In the genomic region with DNA sequence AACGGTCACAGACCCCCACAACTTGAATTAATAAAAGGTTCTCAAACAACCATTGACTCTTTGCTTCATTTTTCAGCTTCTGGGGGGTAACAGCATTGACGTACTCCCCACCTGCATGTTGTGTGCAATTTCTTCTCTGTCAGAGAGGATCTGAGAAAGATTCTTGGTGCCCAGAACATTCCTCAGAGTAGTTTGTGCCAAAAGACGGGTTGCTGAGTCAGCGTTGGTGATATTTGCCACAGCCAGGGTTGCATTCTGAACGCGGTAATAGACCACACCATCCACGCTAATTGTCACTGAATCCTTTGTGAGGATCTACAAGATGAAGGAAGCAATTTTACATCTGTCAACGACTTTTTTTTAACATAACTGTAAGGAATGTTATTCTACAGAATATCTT, we compare ENCODE assay signal across 23 cellular contexts. TPM values are rescaled to one million over a fixed set of nuclear protein-coding genes. Genes with fewer than 3 reads are reported as not detected.
DNase-seq lines count a peak whose midpoint lies in the region; ATAC-seq and TF ChIP-seq lines count a peak whose summit lies in the region.
"Had no signal": no experiment of that assay in that cellular context is flagged by ENCODE, and none has a peak within 500 bp of the region (broad histone marks: within the 10 kb centered on the region; RNA-seq: fewer than 3 reads in every experiment).

No MANE protein-coding gene starts in this region.

- BruUV-seq in IMR-90 (replicated peaks; lab: Mats Ljungman, UMichigan): no TSS peak

- ATAC-seq in IMR-90 (ENCODE audit: low read depth) (no peak), HG02938 (IDR thresholded peaks at IDR 0.05; ENCODE audit: unreplicated experiment) (no peak), GM21576 (IDR thresholded peaks at IDR 0.05; ENCODE audit: unreplicated experiment) (no peak), GM19351 (IDR thresholded peaks at IDR 0.05; ENCODE audit: unreplicated experiment) (no peak)
- ATAC-seq: activated T-cell treated with anti-CD3 and anti-CD28 coated beads, Interleukin-2, amount 50 U/mL, for 72 hours; left lung had no signal

- H2BK120ac ChIP-seq in IMR-90 (ENCODE audit: low read depth, low read length): peak overlapping the region; percentile 56

- POLR2A ChIA-PET in IMR-90 (lab: Charles Lee; ENCODE audit: unreplicated experiment): interaction anchor here (0.9 kb wide), 1 partner anchor 10 kb away, joined by 3 read pairs; no protein-coding TSS in a partner anchor

- H3K9ac ChIP-seq in IMR-90 (ENCODE audit: low read depth, low read length) (no peak overlapping the region), smooth muscle cell (ENCODE audit: low read depth) (no peak overlapping the region)

- peak overlapping the region; percentile 9; the same call in 1 of the 2 replicates for H4K5ac ChIP-seq in IMR-90 (ENCODE audit: low read depth, low read length)

- peaks cover 32% of the 10 kb centered on the region for H3K4me1 ChIP-seq in IMR-90 (ENCODE audit: control insufficient read depth, insufficient read depth, low read length)
- H3K4me1 ChIP-seq in adrenal gland (replicated peaks in 1 of 2): peaks cover 37 to 56% of the 10 kb centered on the region in 2 donors
- H3K4me1 ChIP-seq in smooth muscle cell (ENCODE audit: low read depth): peaks cover 12% of the 10 kb centered on the region

- H3K4ac ChIP-seq in IMR-90 (ENCODE audit: low read depth, low read length): peak overlapping the region; percentile 69

- H3K27ac ChIP-seq in IMR-90 (ENCODE audit: insufficient read depth, low read length) (peak overlapping the region; percentile 79; the same call in 1 of the 2 replicates), adrenal gland (peak overlapping the region in 3 of 5 donors; percentile 33 to 82 (median 42)), smooth muscle cell (ENCODE audit: low read depth) (peak overlapping the region; percentile 72)

- H2AK5ac ChIP-seq in IMR-90 (ENCODE audit: low read depth, low read length): peak overlapping the region; percentile 21; the same call in 1 of the 2 replicates

- no peak for DNase-seq in IMR-90
- peak in 5 of 7 donors; percentile 48 to 74 (median 57) for DNase-seq in adrenal gland
- DNase-seq in mesothelial cell of epicardium (ENCODE audit: low spot score in 2 of 2, unreplicated experiment in 2 of 2): no peak
- no peak for DNase-seq in smooth muscle cell (lab: John Stamatoyannopoulos, UW; ENCODE audit: unreplicated experiment)
- DNase-seq: activated CD8-positive, alpha-beta memory T cell treated with anti-CD3 and anti-CD28 coated beads for 24 hours; activated naive CD4-positive, alpha-beta T cell treated with anti-CD3 and anti-CD28 coated beads, Interleukin-2, amount 10 ng/mL, durations not matched to agents 7 days and 5 days; activated T-cell treated with anti-CD3 and anti-CD28 coated beads, Interleukin-2, amount 50 U/mL, for 72 hours; aorta; DMS79; head of caudate nucleus; Kasumi-1; left lung; NCI-H2081 treated with DMSO at 0.1 percent for 48 hours; NCI-H510A; nucleus accumbens; retina; stimulated activated naive CD4-positive, alpha-beta T cell; T1000 had no signal

- intact Hi-C loops in IMR-90 (cut with micrococcal nuclease): no loop called here
- intact Hi-C loops in adrenal gland (cut with DNase I): no loop called here

- dilution Hi-C loops in IMR-90 (cut with HindIII; ENCODE audit: low sequenced_read_pairs, unreplicated experiment): no loop called here

- peaks cover 41% of the 10 kb centered on the region for H3K4me1 Mint-ChIP-seq in mesothelial cell of epicardium

- no peaks in the 10 kb centered on the region for H3K27me3 ChIP-seq in IMR-90 (ENCODE audit: control insufficient read depth, insufficient read depth, low read length)
- no peaks in the 10 kb centered on the region for H3K27me3 ChIP-seq in adrenal gland
- H3K27me3 ChIP-seq in smooth muscle cell (ENCODE audit: low read depth): no peaks in the 10 kb centered on the region
- H3K27me3 ChIP-seq: left lung had no signal

- H4K20me1 ChIP-seq in IMR-90 (ENCODE audit: insufficient read depth, low read length) (peaks cover 9% of the 10 kb centered on the region; the same call in 1 of the 2 replicates), smooth muscle cell (ENCODE audit: low read depth) (no peaks in the 10 kb centered on the region)

- H3K4me3 ChIP-seq in IMR-90 (ENCODE audit: insufficient read depth, low read depth, low read length): no peak overlapping the region
- no peak overlapping the region for H3K4me3 ChIP-seq in adrenal gland
- no peak overlapping the region for H3K4me3 ChIP-seq in smooth muscle cell
- H3K4me3 ChIP-seq: left lung had no signal

- H3K4me2 ChIP-seq in IMR-90 (ENCODE audit: low read depth, low read length): no peak overlapping the region
- peak overlapping the region; percentile 7 for H3K4me2 ChIP-seq in smooth muscle cell

- no peak overlapping the region for H2AK9ac ChIP-seq in IMR-90 (replicated peaks; ENCODE audit: low read depth, low read length, poor library complexity)

- H3K36me3 Mint-ChIP-seq in mesothelial cell of epicardium: peaks cover 18% of the 10 kb centered on the region

- peaks cover 40 to 64% of the 10 kb centered on the region in 2 experiments for H3K79me1 ChIP-seq in IMR-90 (ENCODE audit: low read depth in 1 of 2, low read length in 2 of 2)

- TF ChIP-seq POLR2A in IMR-90 (IDR thresholded peaks at IDR 0.05; ENCODE audit: low read depth, low read length) (no peak), adrenal gland (IDR thresholded peaks at IDR 0.05) (no peak)

- CTCF ChIA-PET in IMR-90 (lab: Yijun Ruan, JAX): interaction anchor here (1.1 to 1.4 kb wide), 3 partner anchors 12 to 71 kb away, joined by 4 read pairs; no protein-coding TSS in a partner anchor

- H3K14ac ChIP-seq in IMR-90 (replicated peaks; ENCODE audit: low read depth, low read length): peak overlapping the region; percentile 61

- H3K18ac ChIP-seq in IMR-90 (ENCODE audit: low read depth, low read length): peak overlapping the region; percentile 48

- H3K36me3 ChIP-seq in IMR-90 (ENCODE audit: control insufficient read depth, insufficient read depth, low read length) (peaks cover 42% of the 10 kb centered on the region), adrenal gland (replicated peaks in 1 of 2) (peaks cover 0 to 78% of the 10 kb centered on the region in 2 donors), smooth muscle cell (ENCODE audit: low read depth) (peaks cover 7% of the 10 kb centered on the region)

- no peak overlapping the region for H3K56ac ChIP-seq in IMR-90 (ENCODE audit: extremely low read depth, insufficient read depth, low read length)

- H2BK20ac ChIP-seq in IMR-90 (ENCODE audit: low read depth, low read length): peak overlapping the region; percentile 73; the same call in 1 of the 2 replicates

- H4K91ac ChIP-seq in IMR-90 (ENCODE audit: insufficient read depth, low read depth, low read length): peak overlapping the region; percentile 48

- TF ChIP-seq CTCF in IMR-90 (conservative IDR thresholded peaks at IDR 0.05; ENCODE audit: low read depth, low read length) (no peak), adrenal gland (IDR thresholded peaks at IDR 0.05) (no peak), mesothelial cell of epicardium (IDR thresholded peaks at IDR 0.05; ENCODE audit: unreplicated experiment) (no peak), smooth muscle cell (IDR thresholded peaks at IDR 0.05; ENCODE audit: borderline replicate concordance, insufficient read depth, poor library complexity, severe bottlenecking) (no peak)

- H3K4me3 Mint-ChIP-seq in mesothelial cell of epicardium: no peak overlapping the region
- H3K4me3 Mint-ChIP-seq: activated naive CD4-positive, alpha-beta T cell treated with anti-CD3 and anti-CD28 coated beads, Interleukin-2, amount 10 ng/mL, durations not matched to agents 7 days and 5 days; activated T-cell treated with anti-CD3 and anti-CD28 coated beads, Interleukin-2, amount 50 U/mL, for 72 hours; B cell; type B pancreatic cell had no signal

- peak overlapping the region in 1 of 2 experiments; percentile 17; a peak in 1 of 4 replicates for H4K8ac ChIP-seq in IMR-90 (ENCODE audit: low read depth in 2 of 2, low read length in 2 of 2)

- H3K9me3 Mint-ChIP-seq in mesothelial cell of epicardium: no peaks in the 10 kb centered on the region
- H3K9me3 Mint-ChIP-seq: activated naive CD4-positive, alpha-beta T cell treated with anti-CD3 and anti-CD28 coated beads, Interleukin-2, amount 10 ng/mL, durations not matched to agents 7 days and 5 days; activated T-cell treated with anti-CD3 and anti-CD28 coated beads, Interleukin-2, amount 50 U/mL, for 72 hours; type B pancreatic cell had no signal

- H2BK5ac ChIP-seq in IMR-90 (ENCODE audit: low read depth, low read length, poor library complexity, severe bottlenecking): peak overlapping the region; percentile 59

- H2BK15ac ChIP-seq in IMR-90 (ENCODE audit: low read depth, low read length): peak overlapping the region; percentile 55; the same call in 1 of the 3 replicates

- peaks cover 40% of the 10 kb centered on the region for H3F3A ChIP-seq in smooth muscle cell (ENCODE audit: low read depth)

- peaks cover 37% of the 10 kb centered on the region for H3K79me2 ChIP-seq in smooth muscle cell (ENCODE audit: low read depth)

- H3K9me3 ChIP-seq in IMR-90 (ENCODE audit: control insufficient read depth, insufficient read depth, low read length) (no peaks in the 10 kb centered on the region), adrenal gland (replicated peaks in 1 of 3) (no peaks in the 10 kb centered on the region), smooth muscle cell (replicated peaks; ENCODE audit: low read depth) (no peaks in the 10 kb centered on the region)
- H3K9me3 ChIP-seq: left lung had no signal

- no peaks in the 10 kb centered on the region for H3K27me3 Mint-ChIP-seq in mesothelial cell of epicardium (ENCODE audit: low read depth)
- H3K27me3 Mint-ChIP-seq: activated naive CD4-positive, alpha-beta T cell treated with anti-CD3 and anti-CD28 coated beads, Interleukin-2, amount 10 ng/mL, durations not matched to agents 7 days and 5 days; B cell; type B pancreatic cell had no signal

- in situ Hi-C loops in IMR-90 (cut with MboI; ENCODE audit: low sequenced_read_pairs): no loop called here

- WGBS in IMR-90 (ENCODE audit: extremely low coverage in 2 of 2, insufficient read length in 1 of 2), 2 experiments: 50% methylated on average over 2 of the region's 8 CpGs; no CpG with 5 or more reads in 1 of the 2 experiments
- 48 to 62% (median 52%) methylated on average over 8 of the region's 8 CpGs for WGBS in adrenal gland, 4 donors
- 69% methylated on average over 8 of the region's 8 CpGs for WGBS in smooth muscle cell (ENCODE audit: low lambda C conversion rate)

- H3K9me1 ChIP-seq in IMR-90 (ENCODE audit: insufficient read depth, low read length): peaks cover 21% of the 10 kb centered on the region

- no peak for TF ChIP-seq RAD21 in IMR-90 (IDR thresholded peaks at IDR 0.05; ENCODE audit: low read length)

- no peak overlapping the region for H2AFZ ChIP-seq in IMR-90 (replicated peaks; ENCODE audit: low read length, poor library complexity)
- H2AFZ ChIP-seq in smooth muscle cell (ENCODE audit: low read depth): no peak overlapping the region

- H3K23ac ChIP-seq in IMR-90 (ENCODE audit: low read depth, low read length): peak overlapping the region; percentile 58

- peak overlapping the region; percentile 44 for H3K27ac Mint-ChIP-seq in mesothelial cell of epicardium
- H3K27ac Mint-ChIP-seq: activated naive CD4-positive, alpha-beta T cell treated with anti-CD3 and anti-CD28 coated beads, Interleukin-2, amount 10 ng/mL, durations not matched to agents 7 days and 5 days; activated T-cell treated with anti-CD3 and anti-CD28 coated beads, Interleukin-2, amount 50 U/mL, for 72 hours; B cell; type B pancreatic cell had no signal

RNA-seq across cellular contexts. Expression of a gene that starts 21.0 kb away (rescaled TPM):
- total RNA-seq in IMR-90 (2012; rRNA removed) (84.8 and 103 TPM in 2 replicates), adrenal gland (100 to 1,000 TPM; 182 to 427 (median 220) TPM), mesothelial cell of epicardium (48.4 to 53.9 TPM (median 53.2 TPM) in 3 replicates), smooth muscle cell (171 and 187 TPM in 2 replicates)
- polyA plus RNA-seq in IMR-90 (2012; rRNA removed) (67.6 and 78.4 TPM in 2 replicates), adrenal gland (100 to 1,000 TPM; 134 to 191 (median 158) TPM), smooth muscle cell (105 and 136 TPM in 2 replicates)
- 45.3 TPM in 2 replicates for polyA plus RNA-seq in IMR-90 (2012; cell fraction: cytosol; rRNA removed)
- 9.8 and 44.1 TPM in 2 replicates for polyA plus RNA-seq in IMR-90 (2012; cell fraction: nucleus; rRNA removed; ENCODE audit: low replicate concordance)

Comparison
In these comparisons a context has a peak if more than half of its experiments do, and no peak if none do; other contexts are left out.
1. DNase-seq: peak in adrenal gland (5 of 7); none in IMR-90 (single experiment), mesothelial cell of epicardium (0 of 2) and smooth muscle cell (single experiment).
2. Peak in every context shown above with its lines, with median percentiles within 50 percentile points of each other: H3K27ac ChIP-seq.